Comparison of ENCODE assay signal across 1 cellular context in the genomic region with DNA sequence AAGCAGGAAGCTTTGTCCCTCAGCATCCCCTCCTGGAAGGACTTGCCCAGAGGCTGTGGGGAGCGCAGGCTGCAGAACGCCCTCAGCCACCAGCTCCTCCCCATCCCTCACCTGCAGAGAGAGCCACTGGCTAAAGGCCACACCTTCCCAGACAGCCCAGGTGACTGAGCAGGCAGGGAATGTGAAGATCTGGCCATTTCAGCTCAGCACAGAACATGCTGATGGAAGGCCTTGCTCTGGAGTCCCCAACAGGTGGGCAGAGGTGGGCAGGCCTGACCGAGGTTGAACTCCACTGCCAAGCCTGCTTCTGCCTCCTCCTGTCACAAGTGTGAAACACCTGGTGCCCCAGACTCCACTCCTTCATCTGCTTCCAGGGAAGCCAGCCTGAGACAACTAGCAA.
TF ChIP-seq lines count a peak whose summit lies in the region.

No MANE protein-coding gene starts in this region.

TF ChIP-seq in WTC11, 78 proteins besides CTCF, POLR2A, EP300 and RAD21 (continued from another document):
- TF ChIP-seq, protein P1, sequence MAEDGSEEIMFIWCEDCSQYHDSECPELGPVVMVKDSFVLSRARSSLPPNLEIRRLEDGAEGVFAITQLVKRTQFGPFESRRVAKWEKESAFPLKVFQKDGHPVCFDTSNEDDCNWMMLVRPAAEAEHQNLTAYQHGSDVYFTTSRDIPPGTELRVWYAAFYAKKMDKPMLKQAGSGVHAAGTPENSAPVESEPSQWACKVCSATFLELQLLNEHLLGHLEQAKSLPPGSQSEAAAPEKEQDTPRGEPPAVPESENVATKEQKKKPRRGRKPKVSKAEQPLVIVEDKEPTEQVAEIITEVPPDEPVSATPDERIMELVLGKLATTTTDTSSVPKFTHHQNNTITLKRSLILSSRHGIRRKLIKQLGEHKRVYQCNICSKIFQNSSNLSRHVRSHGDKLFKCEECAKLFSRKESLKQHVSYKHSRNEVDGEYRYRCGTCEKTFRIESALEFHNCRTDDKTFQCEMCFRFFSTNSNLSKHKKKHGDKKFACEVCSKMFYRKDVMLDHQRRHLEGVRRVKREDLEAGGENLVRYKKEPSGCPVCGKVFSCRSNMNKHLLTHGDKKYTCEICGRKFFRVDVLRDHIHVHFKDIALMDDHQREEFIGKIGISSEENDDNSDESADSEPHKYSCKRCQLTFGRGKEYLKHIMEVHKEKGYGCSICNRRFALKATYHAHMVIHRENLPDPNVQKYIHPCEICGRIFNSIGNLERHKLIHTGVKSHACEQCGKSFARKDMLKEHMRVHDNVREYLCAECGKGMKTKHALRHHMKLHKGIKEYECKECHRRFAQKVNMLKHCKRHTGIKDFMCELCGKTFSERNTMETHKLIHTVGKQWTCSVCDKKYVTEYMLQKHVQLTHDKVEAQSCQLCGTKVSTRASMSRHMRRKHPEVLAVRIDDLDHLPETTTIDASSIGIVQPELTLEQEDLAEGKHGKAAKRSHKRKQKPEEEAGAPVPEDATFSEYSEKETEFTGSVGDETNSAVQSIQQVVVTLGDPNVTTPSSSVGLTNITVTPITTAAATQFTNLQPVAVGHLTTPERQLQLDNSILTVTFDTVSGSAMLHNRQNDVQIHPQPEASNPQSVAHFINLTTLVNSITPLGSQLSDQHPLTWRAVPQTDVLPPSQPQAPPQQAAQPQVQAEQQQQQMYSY (CRISPR knock-in tag; IDR thresholded peaks at IDR 0.05) = no peak
- TF ChIP-seq NR3C1 (CRISPR knock-in tag; conservative IDR thresholded peaks at IDR 0.05; ENCODE audit: low read depth) (no peak), NFE2L1 (CRISPR knock-in tag; IDR thresholded peaks at IDR 0.05) (no peak), SOX15 (CRISPR knock-in tag; IDR thresholded peaks at IDR 0.05) (no peak), GABPB1 (CRISPR knock-in tag; IDR thresholded peaks at IDR 0.05) (no peak), ZNF263 (CRISPR knock-in tag; IDR thresholded peaks at IDR 0.05; ENCODE audit: low read depth) (no peak), RELA (CRISPR knock-in tag; IDR thresholded peaks at IDR 0.05; ENCODE audit: borderline replicate concordance) (no peak), TP53 (CRISPR knock-in tag; IDR thresholded peaks at IDR 0.05) (no peak)
